Comparison of ENCODE assay signal across 3 cellular contexts in genomic region chr2:207119048-207119447, GRCh38.
TF ChIP-seq lines count a peak whose summit lies in the region.

No MANE protein-coding gene starts in this region.

TF ChIP-seq in SK-N-SH, 30 proteins besides CTCF, POLR2A, EP300 and RAD21:
- TF ChIP-seq, protein P1, sequence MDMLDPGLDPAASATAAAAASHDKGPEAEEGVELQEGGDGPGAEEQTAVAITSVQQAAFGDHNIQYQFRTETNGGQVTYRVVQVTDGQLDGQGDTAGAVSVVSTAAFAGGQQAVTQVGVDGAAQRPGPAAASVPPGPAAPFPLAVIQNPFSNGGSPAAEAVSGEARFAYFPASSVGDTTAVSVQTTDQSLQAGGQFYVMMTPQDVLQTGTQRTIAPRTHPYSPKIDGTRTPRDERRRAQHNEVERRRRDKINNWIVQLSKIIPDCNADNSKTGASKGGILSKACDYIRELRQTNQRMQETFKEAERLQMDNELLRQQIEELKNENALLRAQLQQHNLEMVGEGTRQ (IDR thresholded peaks at IDR 0.05; ENCODE audit: borderline replicate concordance, low read depth, low read length): no peak
- TF ChIP-seq FOSL2 (IDR thresholded peaks at IDR 0.05; ENCODE audit: borderline replicate concordance, low read depth): no peak
- TF ChIP-seq, protein P2, sequence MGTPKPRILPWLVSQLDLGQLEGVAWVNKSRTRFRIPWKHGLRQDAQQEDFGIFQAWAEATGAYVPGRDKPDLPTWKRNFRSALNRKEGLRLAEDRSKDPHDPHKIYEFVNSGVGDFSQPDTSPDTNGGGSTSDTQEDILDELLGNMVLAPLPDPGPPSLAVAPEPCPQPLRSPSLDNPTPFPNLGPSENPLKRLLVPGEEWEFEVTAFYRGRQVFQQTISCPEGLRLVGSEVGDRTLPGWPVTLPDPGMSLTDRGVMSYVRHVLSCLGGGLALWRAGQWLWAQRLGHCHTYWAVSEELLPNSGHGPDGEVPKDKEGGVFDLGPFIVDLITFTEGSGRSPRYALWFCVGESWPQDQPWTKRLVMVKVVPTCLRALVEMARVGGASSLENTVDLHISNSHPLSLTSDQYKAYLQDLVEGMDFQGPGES (IDR thresholded peaks at IDR 0.05; ENCODE audit: low read depth, low read length): no peak
- no peak for TF ChIP-seq JUND (IDR thresholded peaks at IDR 0.05)
- TF ChIP-seq, protein P3, sequence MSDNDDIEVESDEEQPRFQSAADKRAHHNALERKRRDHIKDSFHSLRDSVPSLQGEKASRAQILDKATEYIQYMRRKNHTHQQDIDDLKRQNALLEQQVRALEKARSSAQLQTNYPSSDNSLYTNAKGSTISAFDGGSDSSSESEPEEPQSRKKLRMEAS (IDR thresholded peaks at IDR 0.05; ENCODE audit: low read depth): no peak
- TF ChIP-seq MXI1 (IDR thresholded peaks at IDR 0.05; ENCODE audit: low read depth, low read length): no peak
- no peak for TF ChIP-seq TAF1 (IDR thresholded peaks at IDR 0.05; ENCODE audit: borderline replicate concordance, low read depth, low read length)
- TF ChIP-seq, protein P4, sequence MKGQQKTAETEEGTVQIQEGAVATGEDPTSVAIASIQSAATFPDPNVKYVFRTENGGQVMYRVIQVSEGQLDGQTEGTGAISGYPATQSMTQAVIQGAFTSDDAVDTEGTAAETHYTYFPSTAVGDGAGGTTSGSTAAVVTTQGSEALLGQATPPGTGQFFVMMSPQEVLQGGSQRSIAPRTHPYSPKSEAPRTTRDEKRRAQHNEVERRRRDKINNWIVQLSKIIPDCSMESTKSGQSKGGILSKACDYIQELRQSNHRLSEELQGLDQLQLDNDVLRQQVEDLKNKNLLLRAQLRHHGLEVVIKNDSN (IDR thresholded peaks at IDR 0.05; ENCODE audit: borderline replicate concordance, low read depth): no peak
- TF ChIP-seq GATA2 (CRISPR knock-in tag; IDR thresholded peaks at IDR 0.05): no peak
- no peak for TF ChIP-seq FOXJ3 (CRISPR knock-in tag; IDR thresholded peaks at IDR 0.05)
TF ChIP-seq in SK-N-SH: peak in this region for 0.

TF ChIP-seq in SK-N-SH treated with all-trans-retinoic acid at 6 μM for 48 hours, 23 proteins besides CTCF, POLR2A, EP300 and RAD21:
- TF ChIP-seq ESRRG (CRISPR knock-in tag; IDR thresholded peaks at IDR 0.05) (no peak), ZNF70 (CRISPR knock-in tag; IDR thresholded peaks at IDR 0.05) (no peak), OSR1 (CRISPR knock-in tag; IDR thresholded peaks at IDR 0.05) (no peak), ZNF8 (CRISPR knock-in tag; IDR thresholded peaks at IDR 0.05) (no peak), ARNTL (CRISPR knock-in tag; IDR thresholded peaks at IDR 0.05; ENCODE audit: borderline replicate concordance, low read depth) (no peak), TCF4 (CRISPR knock-in tag; IDR thresholded peaks at IDR 0.05; ENCODE audit: borderline replicate concordance) (no peak), ZC3H10 (CRISPR knock-in tag; IDR thresholded peaks at IDR 0.05) (no peak), TSHZ2 (CRISPR knock-in tag; IDR thresholded peaks at IDR 0.05) (no peak), GLIS3 (CRISPR knock-in tag; IDR thresholded peaks at IDR 0.05) (no peak), ZFP3 (CRISPR knock-in tag; IDR thresholded peaks at IDR 0.05) (no peak), SNAI2 (CRISPR knock-in tag; IDR thresholded peaks at IDR 0.05) (no peak), TOX (CRISPR knock-in tag; IDR thresholded peaks at IDR 0.05; ENCODE audit: borderline replicate concordance) (no peak), RARB (CRISPR knock-in tag; IDR thresholded peaks at IDR 0.05) (no peak), ISL1 (CRISPR knock-in tag; IDR thresholded peaks at IDR 0.05) (no peak), CSDC2 (CRISPR knock-in tag; IDR thresholded peaks at IDR 0.05) (no peak), ZFP30 (CRISPR knock-in tag; IDR thresholded peaks at IDR 0.05) (no peak), PPARA (CRISPR knock-in tag; IDR thresholded peaks at IDR 0.05; ENCODE audit: borderline replicate concordance) (no peak)
- TF ChIP-seq, protein P5, sequence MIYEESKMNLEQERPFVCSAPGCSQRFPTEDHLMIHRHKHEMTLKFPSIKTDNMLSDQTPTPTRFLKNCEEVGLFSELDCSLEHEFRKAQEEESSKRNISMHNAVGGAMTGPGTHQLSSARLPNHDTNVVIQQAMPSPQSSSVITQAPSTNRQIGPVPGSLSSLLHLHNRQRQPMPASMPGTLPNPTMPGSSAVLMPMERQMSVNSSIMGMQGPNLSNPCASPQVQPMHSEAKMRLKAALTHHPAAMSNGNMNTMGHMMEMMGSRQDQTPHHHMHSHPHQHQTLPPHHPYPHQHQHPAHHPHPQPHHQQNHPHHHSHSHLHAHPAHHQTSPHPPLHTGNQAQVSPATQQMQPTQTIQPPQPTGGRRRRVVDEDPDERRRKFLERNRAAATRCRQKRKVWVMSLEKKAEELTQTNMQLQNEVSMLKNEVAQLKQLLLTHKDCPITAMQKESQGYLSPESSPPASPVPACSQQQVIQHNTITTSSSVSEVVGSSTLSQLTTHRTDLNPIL (CRISPR knock-in tag; IDR thresholded peaks at IDR 0.05; ENCODE audit: low read depth): no peak
- TF ChIP-seq, protein P6, sequence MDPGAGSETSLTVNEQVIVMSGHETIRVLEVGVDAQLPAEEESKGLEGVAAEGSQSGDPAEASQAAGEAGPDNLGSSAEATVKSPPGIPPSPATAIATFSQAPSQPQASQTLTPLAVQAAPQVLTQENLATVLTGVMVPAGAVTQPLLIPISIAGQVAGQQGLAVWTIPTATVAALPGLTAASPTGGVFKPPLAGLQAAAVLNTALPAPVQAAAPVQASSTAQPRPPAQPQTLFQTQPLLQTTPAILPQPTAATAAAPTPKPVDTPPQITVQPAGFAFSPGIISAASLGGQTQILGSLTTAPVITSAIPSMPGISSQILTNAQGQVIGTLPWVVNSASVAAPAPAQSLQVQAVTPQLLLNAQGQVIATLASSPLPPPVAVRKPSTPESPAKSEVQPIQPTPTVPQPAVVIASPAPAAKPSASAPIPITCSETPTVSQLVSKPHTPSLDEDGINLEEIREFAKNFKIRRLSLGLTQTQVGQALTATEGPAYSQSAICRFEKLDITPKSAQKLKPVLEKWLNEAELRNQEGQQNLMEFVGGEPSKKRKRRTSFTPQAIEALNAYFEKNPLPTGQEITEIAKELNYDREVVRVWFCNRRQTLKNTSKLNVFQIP (CRISPR knock-in tag; IDR thresholded peaks at IDR 0.05; ENCODE audit: borderline replicate concordance, low read depth): no peak
TF ChIP-seq in SK-N-SH treated with all-trans-retinoic acid at 6 μM for 48 hours: peak in this region for 0.

TF ChIP-seq in endothelial cell of umbilical vein, 7 proteins besides CTCF, POLR2A, EP300 and RAD21:
- TF ChIP-seq EZH2 (IDR thresholded peaks at IDR 0.05; ENCODE audit: borderline replicate concordance, low read depth, low read length, severe bottlenecking): no peak
- TF ChIP-seq FOS (IDR thresholded peaks at IDR 0.05; ENCODE audit: borderline replicate concordance, insufficient read depth, low read length): peak; percentile 14
- no peak for TF ChIP-seq JUN (IDR thresholded peaks at IDR 0.05; ENCODE audit: borderline replicate concordance, insufficient read depth, insufficient read length, low read depth)
- no peak for TF ChIP-seq GATA2 (IDR thresholded peaks at IDR 0.05; ENCODE audit: insufficient read depth, insufficient read length, low read depth, low read length)
TF ChIP-seq in endothelial cell of umbilical vein: peak in this region for 1.
